ENCODE assay signal across 1 cellular context in genomic region chr5:172235132-172235780, GRCh38.
TF ChIP-seq lines count a peak whose summit lies in the region.

No MANE protein-coding gene starts in this region.

TF ChIP-seq in IMR-90, 13 proteins besides CTCF, POLR2A, EP300 and RAD21 (continued from another document):
- TF ChIP-seq MAZ (IDR thresholded peaks at IDR 0.05; ENCODE audit: borderline replicate concordance, low read depth, low read length) (no peak), CHD1 (IDR thresholded peaks at IDR 0.05; ENCODE audit: low read depth, low read length) (no peak), MAFK (IDR thresholded peaks at IDR 0.05; ENCODE audit: low read depth, low read length) (no peak), SMC3 (IDR thresholded peaks at IDR 0.05; ENCODE audit: low read depth, low read length) (no peak), RCOR1 (IDR thresholded peaks at IDR 0.05; ENCODE audit: insufficient replicate concordance, low read length) (no peak), CEBPB (IDR thresholded peaks at IDR 0.05; ENCODE audit: low read depth, low read length) (no peak), NFE2L2 (IDR thresholded peaks at IDR 0.05; ENCODE audit: low read depth, low read length) (no peak), FOS (IDR thresholded peaks at IDR 0.05; ENCODE audit: low read depth, low read length) (no peak)
- TF ChIP-seq, protein P1, sequence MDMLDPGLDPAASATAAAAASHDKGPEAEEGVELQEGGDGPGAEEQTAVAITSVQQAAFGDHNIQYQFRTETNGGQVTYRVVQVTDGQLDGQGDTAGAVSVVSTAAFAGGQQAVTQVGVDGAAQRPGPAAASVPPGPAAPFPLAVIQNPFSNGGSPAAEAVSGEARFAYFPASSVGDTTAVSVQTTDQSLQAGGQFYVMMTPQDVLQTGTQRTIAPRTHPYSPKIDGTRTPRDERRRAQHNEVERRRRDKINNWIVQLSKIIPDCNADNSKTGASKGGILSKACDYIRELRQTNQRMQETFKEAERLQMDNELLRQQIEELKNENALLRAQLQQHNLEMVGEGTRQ (IDR thresholded peaks at IDR 0.05; ENCODE audit: low read depth, low read length) = no peak
- TF ChIP-seq, protein P2, sequence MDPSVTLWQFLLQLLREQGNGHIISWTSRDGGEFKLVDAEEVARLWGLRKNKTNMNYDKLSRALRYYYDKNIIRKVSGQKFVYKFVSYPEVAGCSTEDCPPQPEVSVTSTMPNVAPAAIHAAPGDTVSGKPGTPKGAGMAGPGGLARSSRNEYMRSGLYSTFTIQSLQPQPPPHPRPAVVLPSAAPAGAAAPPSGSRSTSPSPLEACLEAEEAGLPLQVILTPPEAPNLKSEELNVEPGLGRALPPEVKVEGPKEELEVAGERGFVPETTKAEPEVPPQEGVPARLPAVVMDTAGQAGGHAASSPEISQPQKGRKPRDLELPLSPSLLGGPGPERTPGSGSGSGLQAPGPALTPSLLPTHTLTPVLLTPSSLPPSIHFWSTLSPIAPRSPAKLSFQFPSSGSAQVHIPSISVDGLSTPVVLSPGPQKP (IDR thresholded peaks at IDR 0.05; ENCODE audit: borderline replicate concordance, low read depth, low read length) = no peak
